8 cellular contexts compared by ENCODE assay signal in genomic region chr15:80152180-80152895, GRCh38. TPM values are rescaled to one million over a fixed set of nuclear protein-coding genes. Genes with fewer than 3 reads are reported as not detected.
A peak's percentile ranks its signal among the peaks of the same experiment; 100 is the strongest.
DNase-seq lines count a peak whose midpoint lies in the region; ATAC-seq, FAIRE-seq and TF ChIP-seq lines count a peak whose summit lies in the region.

No MANE protein-coding gene starts in this region.

- H3K9me3 Mint-ChIP-seq in activated B cell treated with CpG ODN at 0.5 μM for 24 hours (no peaks in the 10 kb centered on the region), immature natural killer cell (no peaks in the 10 kb centered on the region)

- WGBS in small intestine, 3 donors: 2 to 3% (median 2%) methylated on average over 20 to 41 of the region's 41 CpGs

- POLR2A ChIA-PET in activated B cell treated with CpG ODN at 0.5 μM for 24 hours (lab: Charles Lee): interaction anchor here (0.7 to 1.5 kb wide), 7 partner anchors 8 to 1591 kb away, joined by 3 to 8 read pairs (median 4); partner anchors contain the start of gene TMED3

- intact Hi-C loops in activated B cell treated with CpG ODN at 0.5 μM for 24 hours (cut with micrococcal nuclease): loop anchor here (1.0 to 5.0 kb wide), 5 partner anchors 93 to 1205 kb away; partner anchors contain the start of genes CTSH and ZFAND6

- ATAC-seq in GM18505 (IDR thresholded peaks at IDR 0.05; ENCODE audit: unreplicated experiment) (peak; percentile 59), HG03039 (IDR thresholded peaks at IDR 0.05; ENCODE audit: unreplicated experiment) (peak; percentile 64), activated B cell treated with CpG ODN at 0.5 μM for 24 hours (ENCODE audit: low read depth) (peak; percentile 87)

- no peak for FAIRE-seq in small intestine (lab: Jason Lieb, UNC)

- no peak for TF ChIP-seq POLR2A in GM18505 (IDR thresholded peaks at IDR 0.05; ENCODE audit: borderline replicate concordance, extremely low read depth, insufficient read depth, insufficient read length)

- peaks cover 7% of the 10 kb centered on the region in 2 donors for H3K4me1 ChIP-seq in small intestine (ENCODE audit: control insufficient read depth in 2 of 2, insufficient read depth in 1 of 2, low read depth in 1 of 2, low read length in 1 of 2)

- H3K27ac Mint-ChIP-seq in activated B cell treated with CpG ODN at 0.5 μM for 24 hours (peak overlapping the region; percentile 68), immature natural killer cell (peak overlapping the region; percentile 5 to 91 (median 84))

- CTCF ChIA-PET in activated B cell treated with CpG ODN at 0.5 μM for 24 hours (lab: Charles Lee): no interaction called here

- H3K36me3 Mint-ChIP-seq in activated B cell treated with CpG ODN at 0.5 μM for 24 hours (ENCODE audit: low read depth) (peaks cover 2% of the 10 kb centered on the region), immature natural killer cell (no peaks in the 10 kb centered on the region)

- H3K4me1 Mint-ChIP-seq in activated B cell treated with CpG ODN at 0.5 μM for 24 hours (peaks cover 15% of the 10 kb centered on the region), immature natural killer cell (peaks cover 26 to 28% of the 10 kb centered on the region in 2 donors)

- no peaks in the 10 kb centered on the region for H3K27me3 ChIP-seq in small intestine (ENCODE audit: control insufficient read depth in 2 of 2, insufficient read depth in 2 of 2, low read length in 2 of 2)

- H3K36me3 ChIP-seq in small intestine (ENCODE audit: control insufficient read depth in 2 of 2, insufficient read depth in 2 of 2, low read length in 2 of 2): no peaks in the 10 kb centered on the region

- H3K27me3 Mint-ChIP-seq in activated B cell treated with CpG ODN at 0.5 μM for 24 hours: no peaks in the 10 kb centered on the region
- H3K27me3 Mint-ChIP-seq in immature natural killer cell (ENCODE audit: low read depth in 3 of 3): peaks cover 2 to 6% (median 4%) of the 10 kb centered on the region in 3 donors

- H3K9me3 ChIP-seq in small intestine (ENCODE audit: control insufficient read depth, low read depth): no peaks in the 10 kb centered on the region

- DNase-seq in NCI-H2227 (lab: John Stamatoyannopoulos, UW; ENCODE audit: unreplicated experiment) (peak; percentile 77), activated B cell treated with CpG ODN at 0.5 μM for 24 hours (peak; percentile 66), cardiac fibroblast (ENCODE audit: low read depth in 2 of 2) (peak; percentile 92 to 99), immature natural killer cell (peak; percentile 70 to 79 (median 79)), small intestine (peak; percentile 97), superior temporal gyrus (ENCODE audit: extremely low spot score) (no peak)

- TF ChIP-seq CTCF in activated B cell treated with CpG ODN at 0.5 μM for 24 hours (IDR thresholded peaks at IDR 0.05): no peak
- no peak for TF ChIP-seq CTCF in cardiac fibroblast (IDR thresholded peaks at IDR 0.05; ENCODE audit: low read depth, low read length)

- H3K4me3 ChIP-seq in cardiac fibroblast (replicated peaks in 1 of 2; ENCODE audit: low read depth in 2 of 2, low read length in 2 of 2) (peak overlapping the region; percentile 67 to 71), small intestine (ENCODE audit: low read depth in 1 of 2, low read length in 2 of 2) (peak overlapping the region; percentile 45 to 62)

- H3K4me3 Mint-ChIP-seq in activated B cell treated with CpG ODN at 0.5 μM for 24 hours: peak overlapping the region; percentile 86
- peak overlapping the region; percentile 78 to 92 (median 90) for H3K4me3 Mint-ChIP-seq in immature natural killer cell

- peak overlapping the region in 1 of 2 donors; percentile 56 for H3K27ac ChIP-seq in small intestine (ENCODE audit: low read depth in 1 of 2, low read length in 1 of 2)

RNA-seq across cellular contexts. Expression of gene FAH, which starts 0.5 kb away (rescaled TPM):
- 7.5 and 8.6 TPM in 2 replicates for total RNA-seq in activated B cell treated with CpG ODN at 0.5 μM for 24 hours
- polyA plus RNA-seq in immature natural killer cell: 10 to 100 TPM in 1 of 3 donors, 1 to 10 TPM in 2; 3.9 to 13.0 (median 8.2) TPM
- polyA plus RNA-seq in small intestine: 10 to 100 TPM; 26.3 to 54.9 (median 42.5) TPM
